20 cellular contexts compared by ENCODE assay signal in the genomic region with DNA sequence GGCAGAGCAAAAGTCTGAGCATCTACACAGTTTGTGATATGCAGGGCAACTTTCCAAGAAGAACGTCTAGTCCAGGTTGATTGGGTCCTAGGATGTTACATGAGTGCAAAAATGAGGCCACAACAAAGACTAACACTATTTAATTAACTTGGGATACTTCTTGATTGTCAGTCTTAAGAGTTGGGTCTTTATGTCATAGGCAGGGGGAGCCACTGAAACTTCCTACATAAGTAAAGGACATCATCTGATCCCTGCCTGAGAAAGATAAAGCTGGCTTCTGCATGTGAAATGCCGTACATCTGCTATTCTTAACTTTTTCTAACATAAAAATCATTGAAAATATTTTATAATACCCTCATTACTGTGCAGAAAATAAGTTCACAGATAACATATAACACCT.
A peak's percentile ranks its signal among the peaks of the same experiment; 100 is the strongest.
DNase-seq lines count a peak whose midpoint lies in the region; ATAC-seq, FAIRE-seq and TF ChIP-seq lines count a peak whose summit lies in the region.
"Had no signal": no experiment of that assay in that cellular context is flagged by ENCODE, and none has a peak within 500 bp of the region (broad histone marks: within the 10 kb centered on the region; RNA-seq: fewer than 3 reads in every experiment).

No MANE protein-coding gene starts in this region.

- H3K36me3 ChIP-seq in SK-N-SH (replicated peaks in 1 of 2; ENCODE audit: control insufficient read depth in 1 of 2, insufficient read depth in 2 of 2, low read length in 1 of 2) (no peaks in the 10 kb centered on the region), RWPE2 (ENCODE audit: low read depth) (no peaks in the 10 kb centered on the region), endothelial cell of umbilical vein (ENCODE audit: control insufficient read depth in 2 of 2, extremely low read depth in 1 of 2, insufficient read depth in 2 of 2, low read length in 2 of 2) (no peaks in the 10 kb centered on the region)
- H3K36me3 ChIP-seq: BLaER1, SJSA1 had no signal

- no peak for TF ChIP-seq RAD21 in SK-N-SH (IDR thresholded peaks at IDR 0.05; ENCODE audit: low read length)

- H3K79me2 ChIP-seq in SK-N-SH (ENCODE audit: insufficient read depth) (no peaks in the 10 kb centered on the region), endothelial cell of umbilical vein (ENCODE audit: control insufficient read depth, insufficient read depth, low read length) (no peaks in the 10 kb centered on the region)

- peak; percentile 38 for FAIRE-seq in endothelial cell of umbilical vein (lab: Jason Lieb, UNC)
- FAIRE-seq in HTR-8/SVneo (lab: Jason Lieb, UNC) = no peak
- FAIRE-seq: GM12891, H54 had no signal

- H3K4me3 ChIP-seq in SK-N-SH (ENCODE audit: low read depth in 2 of 2, low read length in 1 of 2) (no peak overlapping the region), RWPE2 (ENCODE audit: severe bottlenecking) (no peak overlapping the region), endothelial cell of umbilical vein (replicated peaks in 1 of 3; ENCODE audit: insufficient read depth in 1 of 3, low read depth in 1 of 3, low read length in 3 of 3) (no peak overlapping the region)
- H3K4me3 ChIP-seq: BLaER1, SJSA1 had no signal

- no peaks in the 10 kb centered on the region for H3K9me1 ChIP-seq in endothelial cell of umbilical vein (replicated peaks; ENCODE audit: control insufficient read depth, extremely low read depth, insufficient read depth, low read length)

- H4K20me1 ChIP-seq in SK-N-SH (ENCODE audit: insufficient read depth) = no peaks in the 10 kb centered on the region
- no peaks in the 10 kb centered on the region for H4K20me1 ChIP-seq in endothelial cell of umbilical vein (replicated peaks; ENCODE audit: control insufficient read depth, extremely low read depth, insufficient read depth, low read length)
- H4K20me1 ChIP-seq: BLaER1 had no signal

- POLR2A ChIA-PET in SK-N-SH (lab: Yijun Ruan, JAX) = no interaction called here
- POLR2A ChIA-PET in endothelial cell of umbilical vein (lab: Charles Lee) = no interaction called here

- TF ChIP-seq POLR2A in endothelial cell of umbilical vein (IDR thresholded peaks at IDR 0.05; ENCODE audit: low read depth, low read length) = no peak

- H3K9ac ChIP-seq in SK-N-SH = no peak overlapping the region
- H3K9ac ChIP-seq in endothelial cell of umbilical vein (replicated peaks; ENCODE audit: extremely low read depth, insufficient read depth, low read length) = no peak overlapping the region
- H3K9ac ChIP-seq: BLaER1 had no signal

- H3K4me1 ChIP-seq in SK-N-SH (ENCODE audit: control insufficient read depth in 1 of 2, insufficient read depth in 2 of 2, low read depth in 1 of 2, low read length in 1 of 2) (peaks cover 6 to 35% of the 10 kb centered on the region in 2 experiments), RWPE2 (ENCODE audit: insufficient read depth, poor library complexity, severe bottlenecking) (peaks cover 36% of the 10 kb centered on the region), endothelial cell of umbilical vein (ENCODE audit: control insufficient read depth, extremely low read depth, insufficient read depth, low read length) (no peaks in the 10 kb centered on the region)

- WGBS in SK-N-SH (ENCODE audit: low lambda C conversion rate) = 61% methylated on average over 2 of the region's 2 CpGs

- H2AFZ ChIP-seq in SK-N-SH (ENCODE audit: low read depth) (no peak overlapping the region), endothelial cell of umbilical vein (ENCODE audit: low read depth, low read length) (no peak overlapping the region)

- dilution Hi-C loops in endothelial cell of umbilical vein (cut with MboI; ENCODE audit: extremely low pct_ligation_motif_present, low sequenced_read_pairs) = no loop called here

- no TSS peak for BruUV-seq in endothelial cell of umbilical vein (replicated peaks; lab: Mats Ljungman, UMichigan)

- H3K9me2 ChIP-seq in SK-N-SH = no peaks in the 10 kb centered on the region

- no peaks in the 10 kb centered on the region for H3K9me3 ChIP-seq in SK-N-SH
- H3K9me3 ChIP-seq in RWPE2 (ENCODE audit: severe bottlenecking) = no peaks in the 10 kb centered on the region
- no peaks in the 10 kb centered on the region for H3K9me3 ChIP-seq in endothelial cell of umbilical vein (replicated peaks; ENCODE audit: control insufficient read depth, insufficient read depth, low read length)
- H3K9me3 ChIP-seq: BLaER1, SJSA1 had no signal

- TF ChIP-seq CTCF in SK-N-SH (IDR thresholded peaks at IDR 0.05) (no peak), RWPE2 (IDR thresholded peaks at IDR 0.05; ENCODE audit: poor library complexity, severe bottlenecking) (no peak), endothelial cell of umbilical vein (IDR thresholded peaks at IDR 0.05; ENCODE audit: extremely low read depth in 1 of 2, insufficient read depth in 1 of 2, low read depth in 1 of 2, low read length in 2 of 2) (no peak)

- TF ChIP-seq EP300 in SK-N-SH (IDR thresholded peaks at IDR 0.05; ENCODE audit: borderline replicate concordance in 1 of 2, low read depth in 1 of 2, low read length in 1 of 2) = no peak

- H3K4me2 ChIP-seq in SK-N-SH = no peak overlapping the region
- H3K4me2 ChIP-seq in endothelial cell of umbilical vein (ENCODE audit: insufficient read depth, low read length) = no peak overlapping the region
- H3K4me2 ChIP-seq: BLaER1 had no signal

- DNase-seq in SK-N-SH (no peak), RWPE2 (ENCODE audit: low spot score) (no peak), endothelial cell of umbilical vein (ENCODE audit: low read depth, low spot score) (no peak), NCI-H2081 treated with DMSO at 0.1 percent for 48 hours (lab: John Stamatoyannopoulos, UW) (no peak), HT-29 (ENCODE audit: low spot score) (no peak), HTR-8/SVneo (ENCODE audit: insufficient read length, low spot score) (no peak)
- DNase-seq: CD8-positive, alpha-beta T cell; DND-41; GDM1; NCI-H187; NCI-H446 treated with DMSO at 0.1 percent for 48 hours; NK-92 treated with Interleukin-12 subunit alpha and Interleukin-12 subunit beta, amount 100 ng/mL, for 24 hours; OCI-M1; RPMI8226 had no signal

- peaks cover 28% of the 10 kb centered on the region for H3F3A ChIP-seq in SK-N-SH (replicated peaks; ENCODE audit: insufficient read depth)

- peak; percentile 11; the same call in 1 of the 3 replicates for ATAC-seq in SK-N-SH treated with all-trans-retinoic acid at 6 μM for 48 hours
- ATAC-seq in RWPE2 (ENCODE audit: low read depth) = no peak
- no peak for ATAC-seq in HG02884 (IDR thresholded peaks at IDR 0.05; ENCODE audit: unreplicated experiment)
- ATAC-seq: CD8-positive, alpha-beta T cell had no signal

- CTCF ChIA-PET in SK-N-SH (lab: Yijun Ruan, JAX) (interaction anchor here (0.7 to 1.6 kb wide), 4 partner anchors 14 to 201 kb away, joined by 3 to 4 read pairs (median 3); no protein-coding TSS in a partner anchor), endothelial cell of umbilical vein (lab: Charles Lee) (interaction anchor here (0.6 to 1.0 kb wide), 3 partner anchors 28 to 231 kb away, joined by 3 read pairs; no protein-coding TSS in a partner anchor)

- H3K27me3 ChIP-seq in SK-N-SH (ENCODE audit: insufficient read depth) (no peaks in the 10 kb centered on the region), RWPE2 (ENCODE audit: insufficient read depth, poor library complexity, severe bottlenecking) (no peaks in the 10 kb centered on the region), endothelial cell of umbilical vein (ENCODE audit: control insufficient read depth in 2 of 2, insufficient read depth in 2 of 2, low read length in 2 of 2) (peaks cover 0 to 2% of the 10 kb centered on the region in 2 experiments)
- H3K27me3 ChIP-seq: BLaER1, SJSA1 had no signal

- H3K27ac ChIP-seq in SK-N-SH (ENCODE audit: low read depth in 2 of 2, low read length in 1 of 2) (peak overlapping the region in 1 of 2 experiments; percentile 80; a peak in 2 of 4 replicates), RWPE2 (ENCODE audit: poor library complexity, severe bottlenecking) (peak overlapping the region; percentile 93), endothelial cell of umbilical vein (ENCODE audit: insufficient read depth, low read depth, low read length) (no peak overlapping the region)
- H3K27ac ChIP-seq: BLaER1, SJSA1 had no signal

- intact Hi-C loops in endothelial cell of umbilical vein (cut with micrococcal nuclease) = no loop called here

TF ChIP-seq in SK-N-SH treated with all-trans-retinoic acid at 6 μM for 48 hours, 23 proteins besides CTCF, POLR2A, EP300 and RAD21 (continues in another document):
- TF ChIP-seq ZNF70 (CRISPR knock-in tag; IDR thresholded peaks at IDR 0.05) (no peak), PPARA (CRISPR knock-in tag; IDR thresholded peaks at IDR 0.05; ENCODE audit: borderline replicate concordance) (no peak), ZNF8 (CRISPR knock-in tag; IDR thresholded peaks at IDR 0.05) (no peak)

TF ChIP-seq in SK-N-SH, 30 proteins besides CTCF, POLR2A, EP300 and RAD21 (continues in another document):
- no peak for TF ChIP-seq TCF12 (IDR thresholded peaks at IDR 0.05)
- TF ChIP-seq JUND (IDR thresholded peaks at IDR 0.05) = no peak
- TF ChIP-seq ELF1 (IDR thresholded peaks at IDR 0.05) = no peak
- no peak for TF ChIP-seq FOSL2 (IDR thresholded peaks at IDR 0.05; ENCODE audit: borderline replicate concordance, low read depth)
- TF ChIP-seq, protein P1, sequence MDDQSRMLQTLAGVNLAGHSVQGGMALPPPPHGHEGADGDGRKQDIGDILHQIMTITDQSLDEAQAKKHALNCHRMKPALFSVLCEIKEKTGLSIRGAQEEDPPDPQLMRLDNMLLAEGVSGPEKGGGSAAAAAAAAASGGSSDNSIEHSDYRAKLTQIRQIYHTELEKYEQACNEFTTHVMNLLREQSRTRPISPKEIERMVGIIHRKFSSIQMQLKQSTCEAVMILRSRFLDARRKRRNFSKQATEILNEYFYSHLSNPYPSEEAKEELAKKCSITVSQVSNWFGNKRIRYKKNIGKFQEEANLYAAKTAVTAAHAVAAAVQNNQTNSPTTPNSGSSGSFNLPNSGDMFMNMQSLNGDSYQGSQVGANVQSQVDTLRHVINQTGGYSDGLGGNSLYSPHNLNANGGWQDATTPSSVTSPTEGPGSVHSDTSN (IDR thresholded peaks at IDR 0.05) = no peak
- no peak for TF ChIP-seq RXRA (IDR thresholded peaks at IDR 0.05; ENCODE audit: borderline replicate concordance, low read depth)

TF ChIP-seq in endothelial cell of umbilical vein, 7 proteins besides CTCF, POLR2A, EP300 and RAD21:
- no peak for TF ChIP-seq EZH2 (IDR thresholded peaks at IDR 0.05; ENCODE audit: borderline replicate concordance, low read depth, low read length, severe bottlenecking)
- TF ChIP-seq JUN (IDR thresholded peaks at IDR 0.05; ENCODE audit: borderline replicate concordance, insufficient read depth, insufficient read length, low read depth) = no peak
- TF ChIP-seq MYC (IDR thresholded peaks at IDR 0.05; ENCODE audit: low read depth, low read length) = no peak
- TF ChIP-seq FOS (IDR thresholded peaks at IDR 0.05; ENCODE audit: borderline replicate concordance, insufficient read depth, low read length) = no peak
- TF ChIP-seq, protein P2, sequence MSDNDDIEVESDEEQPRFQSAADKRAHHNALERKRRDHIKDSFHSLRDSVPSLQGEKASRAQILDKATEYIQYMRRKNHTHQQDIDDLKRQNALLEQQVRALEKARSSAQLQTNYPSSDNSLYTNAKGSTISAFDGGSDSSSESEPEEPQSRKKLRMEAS (IDR thresholded peaks at IDR 0.05; ENCODE audit: insufficient read depth, insufficient read length) = no peak
- no peak for TF ChIP-seq POLR2AphosphoS5 (IDR thresholded peaks at IDR 0.05; ENCODE audit: insufficient read depth, low read depth, low read length)
- no peak for TF ChIP-seq GATA2 (IDR thresholded peaks at IDR 0.05; ENCODE audit: insufficient read depth, insufficient read length, low read depth, low read length)
